ENCODE assay signal across 1 cellular context in the genomic region with DNA sequence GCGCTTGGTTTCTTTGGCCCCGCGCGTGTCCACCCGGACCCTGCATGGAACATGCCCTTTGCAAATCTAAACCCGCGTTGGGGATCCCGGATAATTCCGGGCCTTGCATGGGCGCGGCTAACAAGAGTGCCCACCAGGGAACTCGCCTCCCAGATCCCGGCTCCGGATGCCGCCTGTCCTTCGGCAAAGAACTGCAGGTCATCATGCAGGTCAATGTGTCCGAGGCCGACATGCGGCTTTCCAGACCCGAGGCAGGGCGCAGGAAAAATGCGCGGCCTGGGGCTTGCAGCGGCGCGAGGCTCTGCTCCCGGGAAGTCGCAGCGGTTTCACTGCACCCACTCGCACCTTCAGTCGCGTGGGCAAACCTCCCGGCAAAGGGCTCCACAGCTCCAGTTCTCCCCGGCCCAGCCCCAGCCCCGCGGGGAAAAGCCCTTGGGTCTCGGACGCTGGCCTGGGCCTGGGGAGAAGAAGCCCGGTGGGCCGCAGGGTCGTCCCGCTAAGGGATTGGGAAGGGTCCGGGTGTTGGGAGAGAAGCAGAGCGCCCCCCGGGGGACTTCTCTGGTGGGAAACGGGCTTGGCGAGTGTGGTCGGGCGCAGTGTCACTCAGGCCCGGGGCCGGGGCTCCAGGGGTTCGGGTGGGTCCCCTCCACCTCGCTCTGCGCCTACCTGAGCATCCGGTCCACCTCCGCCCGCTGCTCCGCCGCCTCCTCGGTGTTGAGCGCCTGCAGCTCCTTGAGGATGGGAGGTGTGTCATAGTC.
TF ChIP-seq lines count a peak whose summit lies in the region.

No MANE protein-coding gene starts in this region.

TF ChIP-seq in SK-N-SH, 30 proteins besides CTCF, POLR2A, EP300 and RAD21 (continued from another document):
- TF ChIP-seq, protein P1, sequence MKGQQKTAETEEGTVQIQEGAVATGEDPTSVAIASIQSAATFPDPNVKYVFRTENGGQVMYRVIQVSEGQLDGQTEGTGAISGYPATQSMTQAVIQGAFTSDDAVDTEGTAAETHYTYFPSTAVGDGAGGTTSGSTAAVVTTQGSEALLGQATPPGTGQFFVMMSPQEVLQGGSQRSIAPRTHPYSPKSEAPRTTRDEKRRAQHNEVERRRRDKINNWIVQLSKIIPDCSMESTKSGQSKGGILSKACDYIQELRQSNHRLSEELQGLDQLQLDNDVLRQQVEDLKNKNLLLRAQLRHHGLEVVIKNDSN (IDR thresholded peaks at IDR 0.05; ENCODE audit: borderline replicate concordance, low read depth), result no peak
- TF ChIP-seq SIN3A (IDR thresholded peaks at IDR 0.05; ENCODE audit: borderline replicate concordance, low read depth, low read length) (no peak), TAF1 (IDR thresholded peaks at IDR 0.05; ENCODE audit: borderline replicate concordance, low read depth, low read length) (no peak), NFIC (IDR thresholded peaks at IDR 0.05; ENCODE audit: borderline replicate concordance) (no peak)
TF ChIP-seq in SK-N-SH: peak in this region for 0.
